Comparison of ENCODE assay signal across 11 cellular contexts in the genomic region with DNA sequence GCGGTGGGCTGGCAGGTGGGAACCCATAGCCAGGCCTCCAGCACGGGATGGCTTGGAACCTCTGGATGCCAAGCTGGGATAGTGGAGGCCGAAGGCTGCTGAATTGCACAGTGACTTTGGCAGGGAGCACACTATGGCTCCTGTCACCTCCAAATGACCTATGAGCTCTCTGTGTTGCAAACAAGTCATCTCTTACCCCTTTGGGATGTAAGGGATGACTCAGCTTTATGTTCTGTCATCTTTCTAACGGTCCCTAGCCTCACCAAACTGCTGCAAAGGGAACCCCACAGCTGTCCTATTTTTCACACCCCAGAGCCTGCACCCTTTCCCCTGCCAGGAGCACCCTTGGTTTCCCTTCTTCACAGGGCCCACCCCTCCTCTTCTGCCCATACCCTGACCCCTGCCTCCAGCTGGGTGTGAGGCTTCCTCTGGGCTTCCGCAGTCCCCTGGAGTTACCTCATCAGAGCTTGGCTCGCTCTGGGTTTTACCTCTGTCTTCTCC. TPM values are rescaled to one million over a fixed set of nuclear protein-coding genes. Genes with fewer than 3 reads are reported as not detected.
A peak's percentile ranks its signal among the peaks of the same experiment; 100 is the strongest.
DNase-seq lines count a peak whose midpoint lies in the region; ATAC-seq, FAIRE-seq and TF ChIP-seq lines count a peak whose summit lies in the region.
"Had no signal": no experiment of that assay in that cellular context is flagged by ENCODE, and none has a peak within 500 bp of the region (broad histone marks: within the 10 kb centered on the region; RNA-seq: fewer than 3 reads in every experiment).

No MANE protein-coding gene starts in this region.

- H4K20me1 ChIP-seq in HepG2 (ENCODE audit: insufficient read depth, low read length): peaks cover 2% of the 10 kb centered on the region; the same call in 1 of the 2 replicates

- no peak overlapping the region for H3K4me3 Mint-ChIP-seq in CD8-positive, alpha-beta T cell
- H3K4me3 Mint-ChIP-seq: activated naive CD4-positive, alpha-beta T cell treated with anti-CD3 and anti-CD28 coated beads, Interleukin-2, amount 50 U/mL, for 24 hours had no signal

- CTCF ChIA-PET in CD8-positive, alpha-beta T cell (lab: Charles Lee): interaction anchor here (0.6 to 4.5 kb wide), 37 partner anchors 9 to 138 kb away, joined by 3 to 151 read pairs (median 6); no protein-coding TSS in a partner anchor
- CTCF ChIA-PET in HepG2 (lab: Yijun Ruan, JAX; ENCODE audit: low intra/inter-chr PET ratio, low total read pairs): interaction anchor here (1.3 to 2.2 kb wide), 3 partner anchors 40 to 115 kb away, joined by 4 to 32 read pairs (median 21); no protein-coding TSS in a partner anchor

- peaks cover under 1% of the 10 kb centered on the region for H3K27me3 ChIP-seq in CD8-positive, alpha-beta T cell (ENCODE audit: insufficient read depth, low read length)
- peaks cover 7 to 28% of the 10 kb centered on the region in 2 experiments for H3K27me3 ChIP-seq in HepG2 (ENCODE audit: control insufficient read depth in 1 of 2, insufficient read depth in 2 of 2, low read length in 2 of 2)
- peaks cover 34 to 53% (median 34%) of the 10 kb centered on the region in 3 donors for H3K27me3 ChIP-seq in gastrocnemius medialis

- no peaks in the 10 kb centered on the region for H3K9me3 ChIP-seq in CD8-positive, alpha-beta T cell (ENCODE audit: low read length)
- H3K9me3 ChIP-seq in HepG2 (ENCODE audit: low read length) (no peaks in the 10 kb centered on the region), gastrocnemius medialis (no peaks in the 10 kb centered on the region)
- H3K9me3 ChIP-seq: right atrium auricular region, thoracic aorta had no signal

- H3K27me3 Mint-ChIP-seq in CD8-positive, alpha-beta T cell (ENCODE audit: low read depth): peaks cover 65% of the 10 kb centered on the region

- no peak for TF ChIP-seq POLR2A in HepG2 (IDR thresholded peaks at IDR 0.05; ENCODE audit: insufficient read depth in 1 of 2, low read depth in 2 of 2, low read length in 2 of 2)
- TF ChIP-seq POLR2A in gastrocnemius medialis (IDR thresholded peaks at IDR 0.05): no peak

- intact Hi-C loops in CD8-positive, alpha-beta T cell (cut with DNase I, micrococcal nuclease): loop anchor here (1.0 to 2.0 kb wide), 3 partner anchors 39 to 115 kb away; no protein-coding TSS in a partner anchor
- intact Hi-C loops in HepG2 (cut with micrococcal nuclease; ENCODE audit: unreplicated experiment) (loop anchor here (1.0 to 5.0 kb wide), 3 partner anchors 39 to 114 kb away; no protein-coding TSS in a partner anchor), gastrocnemius medialis (cut with DNase I; ENCODE audit: low total_unique reads) (loop anchor here (2.0 to 5.0 kb wide), 2 partner anchors 71 to 114 kb away; no protein-coding TSS in a partner anchor)

- in situ Hi-C loops in HepG2 (cut with HindIII; ENCODE audit: extremely low pct_ligation_motif_present, low pct_unique_long_range_greater_than_20kb) (loop anchor here (5.0 to 10.0 kb wide), 2 partner anchors 74 to 111 kb away; no protein-coding TSS in a partner anchor), gastrocnemius medialis (cut with MboI; ENCODE audit: low sequenced_read_pairs in 4 of 4) (loop anchor here in 2 of 4 donors (10.0 kb wide), 1 partner anchor 71 kb away; no protein-coding TSS in a partner anchor)

- TF ChIP-seq EP300 in HepG2 (IDR thresholded peaks at IDR 0.05; ENCODE audit: low read depth in 2 of 2, low read length in 2 of 2) (no peak), HepG2 (CRISPR knock-in tag; IDR thresholded peaks at IDR 0.05; ENCODE audit: borderline replicate concordance) (no peak)

- BruUV-seq in HepG2 (replicated peaks; lab: Mats Ljungman, UMichigan): no TSS peak

- no peaks in the 10 kb centered on the region for H3K4me1 ChIP-seq in CD8-positive, alpha-beta T cell (ENCODE audit: insufficient read depth, low read length)
- H3K4me1 ChIP-seq in HepG2 (ENCODE audit: insufficient read depth, low read length): peaks cover 26% of the 10 kb centered on the region
- no peaks in the 10 kb centered on the region for H3K4me1 ChIP-seq in gastrocnemius medialis

- TF ChIP-seq RAD21 in HepG2 (CRISPR knock-in tag; IDR thresholded peaks at IDR 0.05): no peak

- H3K36me3 Mint-ChIP-seq in CD8-positive, alpha-beta T cell: no peaks in the 10 kb centered on the region
- H3K36me3 Mint-ChIP-seq: activated naive CD4-positive, alpha-beta T cell treated with anti-CD3 and anti-CD28 coated beads, Interleukin-2, amount 50 U/mL, for 24 hours had no signal

- H3K36me3 ChIP-seq in CD8-positive, alpha-beta T cell (ENCODE audit: insufficient read depth, low read length): no peaks in the 10 kb centered on the region
- no peaks in the 10 kb centered on the region for H3K36me3 ChIP-seq in HepG2 (replicated peaks in 1 of 2; ENCODE audit: control insufficient read depth in 1 of 2, insufficient read depth in 2 of 2, low read length in 2 of 2)
- H3K36me3 ChIP-seq in gastrocnemius medialis: no peaks in the 10 kb centered on the region
- H3K36me3 ChIP-seq: right atrium auricular region, thoracic aorta had no signal

- peaks cover 10% of the 10 kb centered on the region for H3K4me1 Mint-ChIP-seq in CD8-positive, alpha-beta T cell (ENCODE audit: low read depth)

- H3K9me3 Mint-ChIP-seq in CD8-positive, alpha-beta T cell: no peaks in the 10 kb centered on the region
- H3K9me3 Mint-ChIP-seq: activated naive CD4-positive, alpha-beta T cell treated with anti-CD3 and anti-CD28 coated beads, Interleukin-2, amount 50 U/mL, for 24 hours had no signal

- POLR2A ChIA-PET in CD8-positive, alpha-beta T cell (lab: Charles Lee): interaction anchor here (1.0 to 1.6 kb wide), 3 partner anchors 72 to 115 kb away, joined by 3 to 4 read pairs (median 4); no protein-coding TSS in a partner anchor
- POLR2A ChIA-PET in HepG2 (lab: Yijun Ruan, JAX): no interaction called here

- 37% methylated on average over 4 of the region's 6 CpGs for WGBS in HepG2 (ENCODE audit: low lambda C conversion rate)

- H3K27ac Mint-ChIP-seq in CD8-positive, alpha-beta T cell: no peak overlapping the region
- H3K27ac Mint-ChIP-seq: activated naive CD4-positive, alpha-beta T cell treated with anti-CD3 and anti-CD28 coated beads, Interleukin-2, amount 50 U/mL, for 24 hours had no signal

- peak; percentile 9 for ATAC-seq in CD8-positive, alpha-beta T cell
- ATAC-seq in HepG2 (peak; percentile 40), HG02973 (IDR thresholded peaks at IDR 0.05; ENCODE audit: unreplicated experiment) (no peak), GM19452 (IDR thresholded peaks at IDR 0.05; ENCODE audit: unreplicated experiment) (no peak), GM19035 (IDR thresholded peaks at IDR 0.05; ENCODE audit: unreplicated experiment) (no peak), gastrocnemius medialis (no peak)

- no peak for DNase-seq in CD8-positive, alpha-beta T cell
- peak; percentile 33 for DNase-seq in GM18507 (ENCODE audit: extremely low spot score, insufficient read length, low read depth)
- DNase-seq in RKO (ENCODE audit: low spot score): peak; percentile 34
- peak; percentile 46 for DNase-seq in HepG2 (ENCODE audit: low spot score)
- no peak for DNase-seq in gastrocnemius medialis

- H3K4me3 ChIP-seq in CD8-positive, alpha-beta T cell (ENCODE audit: low read depth, low read length): no peak overlapping the region
- H3K4me3 ChIP-seq in HepG2 (replicated peaks in 1 of 3; ENCODE audit: insufficient read depth in 1 of 3, low read depth in 2 of 3, low read length in 3 of 3) (no peak overlapping the region), gastrocnemius medialis (no peak overlapping the region)
- H3K4me3 ChIP-seq: right atrium auricular region, thoracic aorta had no signal

- TF ChIP-seq CTCF in CD8-positive, alpha-beta T cell (IDR thresholded peaks at IDR 0.05): no peak
- TF ChIP-seq CTCF in HepG2 (CRISPR knock-in tag; IDR thresholded peaks at IDR 0.05) (no peak), gastrocnemius medialis (IDR thresholded peaks at IDR 0.05 in 4 of 5, conservative IDR thresholded peaks at IDR 0.05 in 1 of 5) (no peak)

- H3K79me2 ChIP-seq in HepG2 (ENCODE audit: insufficient read depth, low read length): no peaks in the 10 kb centered on the region

- no peak overlapping the region for H3K27ac ChIP-seq in CD8-positive, alpha-beta T cell (ENCODE audit: low read depth, low read length)
- H3K27ac ChIP-seq in HepG2 (ENCODE audit: extremely low read length, insufficient read depth, low read length) (no peak overlapping the region), gastrocnemius medialis (no peak overlapping the region)
- H3K27ac ChIP-seq: right atrium auricular region, thoracic aorta had no signal

- FAIRE-seq in GM18507 (lab: Jason Lieb, UNC): no peak
- FAIRE-seq in HepG2 (lab: Jason Lieb, UNC): no peak

- H2AFZ ChIP-seq in HepG2 (ENCODE audit: low read length): no peak overlapping the region

- H3K4me2 ChIP-seq in HepG2 (ENCODE audit: low read depth, low read length): no peak overlapping the region

- no peak overlapping the region for H3K9ac ChIP-seq in HepG2 (ENCODE audit: insufficient read depth, low read depth, low read length)

TF ChIP-seq in HepG2, 621 proteins besides CTCF, POLR2A, EP300 and RAD21 (continues in another document):
- TF ChIP-seq ZNF224 (CRISPR knock-in tag; IDR thresholded peaks at IDR 0.05) (no peak), ZSCAN29 (CRISPR knock-in tag; conservative IDR thresholded peaks at IDR 0.05) (no peak)

RNA-seq across cellular contexts. Expression of a gene that starts 2.6 kb away (rescaled TPM):
- total RNA-seq in CD8-positive, alpha-beta T cell: not detected
- total RNA-seq in HepG2 (2016; rRNA removed; fragmentation: Illumina TruSeq; extraction: Trizol) (under 0.01 TPM in 1 of 2 replicates, not detected in the other), gastrocnemius medialis (under 1 TPM; 0.20 to 0.55 (median 0.41) TPM)
- total RNA-seq in HepG2 (2016; cell fraction: cytosol; rRNA removed; fragmentation: Illumina TruSeq; extraction: Trizol; ENCODE audit: low read depth): not detected in 2 replicates
- under 0.01 and 0.06 TPM in 2 replicates for total RNA-seq in HepG2 (2016; cell fraction: insoluble cytoplasmic fraction; rRNA removed; fragmentation: Illumina TruSeq; extraction: Trizol)
- 0.06 TPM in 1 of 2 replicates, not detected in the other for total RNA-seq in HepG2 (2016; cell fraction: membrane; rRNA removed; fragmentation: Illumina TruSeq; extraction: Trizol)
- not detected in 2 replicates for total RNA-seq in HepG2 (2016; cell fraction: nucleus; rRNA removed; fragmentation: Illumina TruSeq; extraction: Trizol)
- polyA plus RNA-seq in HepG2 (2011; rRNA removed): 0.04 and 0.05 TPM in 2 replicates
- polyA plus RNA-seq in HepG2 (2011; cell fraction: cytosol; rRNA removed): 0.05 TPM in 1 of 2 replicates, not detected in the other
- polyA plus RNA-seq in HepG2 (2011; cell fraction: nucleus; rRNA removed): 0.02 and 0.09 TPM in 2 replicates
- polyA plus RNA-seq in HepG2 (2012): not detected in 2 replicates
- polyA plus RNA-seq in HepG2 (2016; cell fraction: cytosol; fragmentation: Illumina TruSeq; extraction: Trizol; ENCODE audit: low read depth): not detected in 2 replicates
- polyA plus RNA-seq in HepG2 (2016; cell fraction: insoluble cytoplasmic fraction; fragmentation: Illumina TruSeq; extraction: Trizol; ENCODE audit: low read depth): not detected in 2 replicates
- polyA plus RNA-seq in HepG2 (2016; cell fraction: membrane; fragmentation: Illumina TruSeq; extraction: Trizol; ENCODE audit: low read depth): not detected in 2 replicates
- polyA plus RNA-seq in HepG2 (2016; cell fraction: nucleus; fragmentation: Illumina TruSeq; extraction: Trizol; ENCODE audit: insufficient read depth, low read depth): not detected in 2 replicates
- polyA minus RNA-seq in HepG2 (2011; rRNA and poly(A)+ RNA removed; ENCODE audit: low replicate concordance): not detected in 2 replicates
- not detected in 2 replicates for polyA minus RNA-seq in HepG2 (2011; cell fraction: cytosol; rRNA and poly(A)+ RNA removed)
- polyA minus RNA-seq in HepG2 (2011; cell fraction: nucleus; rRNA and poly(A)+ RNA removed): not detected in 2 replicates

Comparison
In these comparisons a context has a peak if more than half of its experiments do, and no peak if none do; other contexts are left out.
1. ATAC-seq: peak in CD8-positive, alpha-beta T cell (single experiment) and HepG2 (single experiment); none in HG02973 (single experiment), GM19452 (single experiment), GM19035 (single experiment) and gastrocnemius medialis (0 of 2).
2. DNase-seq: peak in GM18507 (single experiment), RKO (single experiment) and HepG2 (single experiment); none in CD8-positive, alpha-beta T cell (0 of 7) and gastrocnemius medialis (0 of 2).